Comparison of ENCODE assay signal across 24 cellular contexts in genomic region chr16:29312835-29313558, GRCh38.
A peak's percentile ranks its signal among the peaks of the same experiment; 100 is the strongest.
DNase-seq lines count a peak whose midpoint lies in the region; ATAC-seq and TF ChIP-seq lines count a peak whose summit lies in the region.
"Had no signal": no experiment of that assay in that cellular context is flagged by ENCODE, and none has a peak within 500 bp of the region (broad histone marks: within the 10 kb centered on the region; RNA-seq: fewer than 3 reads in every experiment).

No MANE protein-coding gene starts in this region.

- H3K14ac ChIP-seq in neuronal stem cell (ENCODE audit: low read length): no peak overlapping the region

- H3K36me3 Mint-ChIP-seq in activated T-helper 2 cell treated with anti-CD3 and anti-CD28 coated beads, Interferon-gamma antibody, Interleukin-2, Interleukin-4, amounts not matched to agents 10 μg/mL and 5 μg/mL and 100 μg/mL, durations not matched to agents 14 hours and 24 hours and 36 hours (ENCODE audit: low read depth): no peaks in the 10 kb centered on the region
- H3K36me3 Mint-ChIP-seq: activated naive CD4-positive, alpha-beta T cell treated with anti-CD3 and anti-CD28 coated beads, Interleukin-2, amount 10 ng/mL, durations not matched to agents 7 days and 5 days; CD4-positive, CD25-positive, alpha-beta regulatory T cell had no signal

- no peak overlapping the region for H2BK120ac ChIP-seq in neuronal stem cell (ENCODE audit: low read depth, low read length)

- H3K23ac ChIP-seq in neuronal stem cell (ENCODE audit: low read depth, low read length, poor library complexity): no peak overlapping the region

- H3K79me1 ChIP-seq in neuronal stem cell (ENCODE audit: low read depth, low read length): no peaks in the 10 kb centered on the region

- no peak overlapping the region for H3K4ac ChIP-seq in neuronal stem cell (ENCODE audit: low read length)

- no peaks in the 10 kb centered on the region for H3K9me3 ChIP-seq in neuronal stem cell (replicated peaks in 1 of 2; ENCODE audit: control insufficient read depth in 2 of 2, insufficient read depth in 1 of 2, low read depth in 1 of 2, low read length in 2 of 2)
- H3K9me3 ChIP-seq: esophagus muscularis mucosa had no signal

- H3K27ac ChIP-seq in neuronal stem cell (replicated peaks; ENCODE audit: low read length): no peak overlapping the region
- H3K27ac ChIP-seq: esophagus muscularis mucosa, WERI-Rb-1 had no signal

- in situ Hi-C loops in astrocyte of the spinal cord (cut with HindIII; ENCODE audit: low sequenced_read_pairs): no loop called here

- no peak overlapping the region for H3K4me3 Mint-ChIP-seq in activated T-helper 2 cell treated with anti-CD3 and anti-CD28 coated beads, Interferon-gamma antibody, Interleukin-2, Interleukin-4, amounts not matched to agents 10 μg/mL and 5 μg/mL and 100 μg/mL, durations not matched to agents 14 hours and 24 hours and 36 hours (ENCODE audit: low read depth)
- H3K4me3 Mint-ChIP-seq: activated CD4-positive, alpha-beta memory T cell treated with anti-CD3 and anti-CD28 coated beads, Interleukin-2, amount 10 ng/mL, durations not matched to agents 7 days and 5 days; activated naive CD4-positive, alpha-beta T cell treated with anti-CD3 and anti-CD28 coated beads, Interleukin-2, amount 10 ng/mL, durations not matched to agents 7 days and 5 days; activated T-cell treated with anti-CD3 and anti-CD28 coated beads, Interleukin-2, amount 50 U/mL, for 4 hours; CD4-positive, CD25-positive, alpha-beta regulatory T cell; T-helper 17 cell had no signal

- WGBS in neuronal stem cell (ENCODE audit: extremely low coverage in 2 of 2, insufficient read length in 2 of 2, insufficient replicate concordance in 1 of 2), 2 donors: no CpG with 5 or more reads among the region's 33 CpGs

- no peak for TF ChIP-seq CTCF in astrocyte of the spinal cord (IDR thresholded peaks at IDR 0.05; ENCODE audit: low read depth, low read length)

- no peaks in the 10 kb centered on the region for H3K9me3 Mint-ChIP-seq in activated T-helper 2 cell treated with anti-CD3 and anti-CD28 coated beads, Interferon-gamma antibody, Interleukin-2, Interleukin-4, amounts not matched to agents 10 μg/mL and 5 μg/mL and 100 μg/mL, durations not matched to agents 14 hours and 24 hours and 36 hours
- H3K9me3 Mint-ChIP-seq: activated CD4-positive, alpha-beta memory T cell treated with anti-CD3 and anti-CD28 coated beads, Interleukin-2, amount 10 ng/mL, durations not matched to agents 7 days and 5 days; activated naive CD4-positive, alpha-beta T cell treated with anti-CD3 and anti-CD28 coated beads, Interleukin-2, amount 10 ng/mL, durations not matched to agents 7 days and 5 days; activated T-cell treated with anti-CD3 and anti-CD28 coated beads, Interleukin-2, amount 50 U/mL, for 4 hours; CD4-positive, CD25-positive, alpha-beta regulatory T cell had no signal

- peak; percentile 52 for DNase-seq in COLO668 (lab: John Stamatoyannopoulos, UW; ENCODE audit: unreplicated experiment)
- peak; percentile 80 for DNase-seq in NCI-H146 (lab: John Stamatoyannopoulos, UW)
- DNase-seq in astrocyte of the spinal cord (ENCODE audit: low read depth, low spot score): peak; percentile 24
- no peak for DNase-seq in neuronal stem cell (ENCODE audit: low spot score)
- DNase-seq in sciatic nerve (ENCODE audit: low spot score): no peak
- DNase-seq in activated T-helper 2 cell treated with anti-CD3 and anti-CD28 coated beads, Interferon-gamma antibody, Interleukin-2, Interleukin-4, amounts not matched to agents 10 μg/mL and 5 μg/mL and 100 μg/mL, durations not matched to agents 14 hours and 24 hours and 36 hours (ENCODE audit: low spot score): no peak
- DNase-seq: activated CD4-positive, alpha-beta memory T cell treated with anti-CD3 and anti-CD28 coated beads, Interleukin-2, amount 10 ng/mL, durations not matched to agents 7 days and 5 days; activated naive CD4-positive, alpha-beta T cell treated with anti-CD3 and anti-CD28 coated beads, Interleukin-2, amount 10 ng/mL, durations not matched to agents 7 days and 5 days; activated T-cell treated with anti-CD3 and anti-CD28 coated beads, Interleukin-2, amount 50 U/mL, for 4 hours; CD4-positive, CD25-positive, alpha-beta regulatory T cell; cerebellar nuclear complex; DND-41; effector CD8-positive, alpha-beta T cell; left colon; NCI-H1930; NCI-H82; OCI-M1; SHP77 treated with DMSO at 0.1 percent for 48 hours; T-helper 17 cell; WERI-Rb-1 had no signal

- H3K27ac Mint-ChIP-seq in activated T-helper 2 cell treated with anti-CD3 and anti-CD28 coated beads, Interferon-gamma antibody, Interleukin-2, Interleukin-4, amounts not matched to agents 10 μg/mL and 5 μg/mL and 100 μg/mL, durations not matched to agents 14 hours and 24 hours and 36 hours: no peak overlapping the region
- H3K27ac Mint-ChIP-seq: activated CD4-positive, alpha-beta memory T cell treated with anti-CD3 and anti-CD28 coated beads, Interleukin-2, amount 10 ng/mL, durations not matched to agents 7 days and 5 days; activated naive CD4-positive, alpha-beta T cell treated with anti-CD3 and anti-CD28 coated beads, Interleukin-2, amount 10 ng/mL, durations not matched to agents 7 days and 5 days; CD4-positive, CD25-positive, alpha-beta regulatory T cell had no signal

- intact Hi-C loops in sciatic nerve (cut with DNase I): no loop called here
- intact Hi-C loops in activated T-helper 2 cell treated with anti-CD3 and anti-CD28 coated beads, Interferon-gamma antibody, Interleukin-2, Interleukin-4, amounts not matched to agents 10 μg/mL and 5 μg/mL and 100 μg/mL, durations not matched to agents 14 hours and 24 hours and 36 hours (cut with micrococcal nuclease): no loop called here

- H2AFZ ChIP-seq in neuronal stem cell (ENCODE audit: low read length): no peak overlapping the region

- peak overlapping the region; percentile 43 for H4K8ac ChIP-seq in neuronal stem cell (ENCODE audit: low read depth, low read length)

- H3K4me3 ChIP-seq in astrocyte of the spinal cord (ENCODE audit: low read depth, low read length) (no peak overlapping the region), neuronal stem cell (ENCODE audit: low read length in 2 of 2) (no peak overlapping the region)
- H3K4me3 ChIP-seq: esophagus muscularis mucosa had no signal

- peak overlapping the region; percentile 75 for H2AK5ac ChIP-seq in neuronal stem cell (ENCODE audit: low read depth, low read length)

- peak overlapping the region; percentile 97 for H2BK15ac ChIP-seq in neuronal stem cell (ENCODE audit: low read length)

- H3K9ac ChIP-seq in neuronal stem cell (ENCODE audit: low read depth, low read length, poor library complexity): no peak overlapping the region

- H3K27me3 Mint-ChIP-seq in activated T-helper 2 cell treated with anti-CD3 and anti-CD28 coated beads, Interferon-gamma antibody, Interleukin-2, Interleukin-4, amounts not matched to agents 10 μg/mL and 5 μg/mL and 100 μg/mL, durations not matched to agents 14 hours and 24 hours and 36 hours (ENCODE audit: low read depth): no peaks in the 10 kb centered on the region
- H3K27me3 Mint-ChIP-seq: activated CD4-positive, alpha-beta memory T cell treated with anti-CD3 and anti-CD28 coated beads, Interleukin-2, amount 10 ng/mL, durations not matched to agents 7 days and 5 days; activated naive CD4-positive, alpha-beta T cell treated with anti-CD3 and anti-CD28 coated beads, Interleukin-2, amount 10 ng/mL, durations not matched to agents 7 days and 5 days; CD4-positive, CD25-positive, alpha-beta regulatory T cell; T-helper 17 cell had no signal

- H3K4me1 ChIP-seq in neuronal stem cell (ENCODE audit: control insufficient read depth in 2 of 2, insufficient read depth in 1 of 2, low read depth in 1 of 2, low read length in 2 of 2): peaks cover 15 to 30% of the 10 kb centered on the region in 2 donors

- H2BK5ac ChIP-seq in neuronal stem cell (ENCODE audit: low read length): no peak overlapping the region

- no peak overlapping the region for H4K91ac ChIP-seq in neuronal stem cell (ENCODE audit: low read depth, low read length, poor library complexity)

- H2BK12ac ChIP-seq in neuronal stem cell (ENCODE audit: low read length): no peak overlapping the region

- no peak overlapping the region for H3K4me2 ChIP-seq in neuronal stem cell (ENCODE audit: insufficient read depth, low read length, poor library complexity, severe bottlenecking)

- H3K18ac ChIP-seq in neuronal stem cell (ENCODE audit: low read length): peak overlapping the region; percentile 71

- ATAC-seq in sciatic nerve (no peak), HG03432 (IDR thresholded peaks at IDR 0.05; ENCODE audit: unreplicated experiment) (no peak), GM19463 (IDR thresholded peaks at IDR 0.05; ENCODE audit: unreplicated experiment) (no peak)
- ATAC-seq: activated T-cell treated with anti-CD3 and anti-CD28 coated beads, Interleukin-2, amount 50 U/mL, for 4 hours; HepG2; left colon; T-helper 17 cell had no signal

- H3K27me3 ChIP-seq in neuronal stem cell (ENCODE audit: control insufficient read depth in 3 of 3, insufficient read depth in 3 of 3, low read depth in 1 of 3, low read length in 3 of 3): no peaks in the 10 kb centered on the region
- H3K27me3 ChIP-seq: esophagus muscularis mucosa had no signal

- H3K36me3 ChIP-seq in neuronal stem cell (replicated peaks in 1 of 2; ENCODE audit: control insufficient read depth in 2 of 2, insufficient read depth in 2 of 2, low read length in 2 of 2): no peaks in the 10 kb centered on the region
- H3K36me3 ChIP-seq: WERI-Rb-1 had no signal

- no peaks in the 10 kb centered on the region for H3K4me1 Mint-ChIP-seq in activated T-helper 2 cell treated with anti-CD3 and anti-CD28 coated beads, Interferon-gamma antibody, Interleukin-2, Interleukin-4, amounts not matched to agents 10 μg/mL and 5 μg/mL and 100 μg/mL, durations not matched to agents 14 hours and 24 hours and 36 hours (ENCODE audit: low read depth)
- H3K4me1 Mint-ChIP-seq: activated naive CD4-positive, alpha-beta T cell treated with anti-CD3 and anti-CD28 coated beads, Interleukin-2, amount 10 ng/mL, durations not matched to agents 7 days and 5 days; CD4-positive, CD25-positive, alpha-beta regulatory T cell had no signal

Comparison
In these comparisons a context has a peak if more than half of its experiments do, and no peak if none do; other contexts are left out.
1. DNase-seq: peak in COLO668 (single experiment), NCI-H146 (single experiment) and astrocyte of the spinal cord (single experiment); none in neuronal stem cell (single experiment), sciatic nerve (single experiment) and activated T-helper 2 cell treated with anti-CD3 and anti-CD28 coated beads, Interferon-gamma antibody, Interleukin-2, Interleukin-4, amounts not matched to agents 10 μg/mL and 5 μg/mL and 100 μg/mL, durations not matched to agents 14 hours and 24 hours and 36 hours (single experiment).